In the genomic region with DNA sequence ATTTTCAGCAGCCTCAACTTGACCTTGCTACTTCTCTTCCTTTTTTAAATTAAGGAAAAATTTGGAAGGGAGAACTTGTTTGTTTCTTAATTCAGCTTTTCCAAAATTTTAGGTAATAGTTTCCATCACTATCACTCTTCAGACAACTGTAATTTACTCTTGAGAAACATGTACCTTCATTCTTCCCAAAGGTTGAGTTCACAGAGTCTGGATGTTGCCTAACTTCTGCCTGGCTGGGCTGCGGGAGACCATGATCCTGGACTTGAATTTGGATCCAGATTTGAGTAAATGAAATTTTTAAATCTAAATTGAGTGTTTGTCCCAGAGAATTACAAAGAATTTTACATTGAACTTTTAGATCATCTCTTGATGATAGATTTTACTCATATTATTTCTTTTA, we compare ENCODE assay signal across 28 cellular contexts.
DNase-seq lines count a peak whose midpoint lies in the region; ATAC-seq and TF ChIP-seq lines count a peak whose summit lies in the region.
"Had no signal": no experiment of that assay in that cellular context is flagged by ENCODE, and none has a peak within 500 bp of the region (broad histone marks: within the 10 kb centered on the region; RNA-seq: fewer than 3 reads in every experiment).

No MANE protein-coding gene starts in this region.

- no peak overlapping the region for H3K27ac Mint-ChIP-seq in CD4-positive, alpha-beta T cell
- H3K27ac Mint-ChIP-seq: B cell; CD14-positive monocyte; CD4-positive, alpha-beta memory T cell; CD4-positive, CD25-positive, alpha-beta regulatory T cell; CD8-positive, alpha-beta memory T cell; CD8-positive, alpha-beta T cell had no signal

- ATAC-seq in sciatic nerve, result peak; percentile 87
- no peak for ATAC-seq in CD4-positive, alpha-beta T cell (ENCODE audit: poor library complexity)
- ATAC-seq: A549; CD8-positive, alpha-beta T cell had no signal

- intact Hi-C loops in sciatic nerve (cut with DNase I), result no loop called here
- intact Hi-C loops in CD4-positive, alpha-beta T cell (cut with DNase I, micrococcal nuclease), result no loop called here

- H3K4me1 Mint-ChIP-seq in CD4-positive, alpha-beta T cell (ENCODE audit: low read depth), result no peaks in the 10 kb centered on the region
- H3K4me1 Mint-ChIP-seq: B cell; CD14-positive monocyte; CD4-positive, alpha-beta memory T cell had no signal

- CTCF ChIA-PET in CD4-positive, alpha-beta T cell (lab: Charles Lee), result no interaction called here

- H3K27ac ChIP-seq in CD4-positive, alpha-beta T cell (ENCODE audit: low read depth, low read length), result no peak overlapping the region
- H3K27ac ChIP-seq: 22Rv1; A549; BLaER1; BLaER1 treated with 17β-estradiol and CSF1 and Interleukin-3, amounts not matched to agents 10 nM and 100 nM; C4-2B had no signal

- DNase-seq in sciatic nerve (ENCODE audit: low spot score), result no peak
- DNase-seq in CD4-positive, alpha-beta T cell, result no peak
- DNase-seq: 8988T; ACHN; AML-193; BE2C; C1 segment of cervical spinal cord; Caco-2; Calu3; CD4-positive, alpha-beta memory T cell; CD4-positive, CD25-positive, alpha-beta regulatory T cell; CD8-positive, alpha-beta memory T cell; CD8-positive, alpha-beta T cell; COR-L47; DMS 273 treated with DMSO at 0.1 percent for 48 hours; DMS153; DMS53; DMS79; DMS79 treated with DMSO at 0.1 percent for 48 hours; DND-41; EL had no signal

- no peaks in the 10 kb centered on the region for H3K9me3 ChIP-seq in CD4-positive, alpha-beta T cell (ENCODE audit: control insufficient read depth, low read length)
- H3K9me3 ChIP-seq: A549, BE2C, BLaER1, Caco-2 had no signal

- POLR2A ChIA-PET in CD4-positive, alpha-beta T cell (lab: Charles Lee), result no interaction called here

- H3K36me3 Mint-ChIP-seq in CD4-positive, alpha-beta T cell (ENCODE audit: low read depth), result peaks cover 79% of the 10 kb centered on the region

- no peaks in the 10 kb centered on the region for H3K27me3 Mint-ChIP-seq in CD4-positive, alpha-beta T cell
- H3K27me3 Mint-ChIP-seq: B cell; CD4-positive, alpha-beta memory T cell; CD4-positive, CD25-positive, alpha-beta regulatory T cell; CD8-positive, alpha-beta memory T cell had no signal

- H3K27me3 ChIP-seq in CD4-positive, alpha-beta T cell (ENCODE audit: control insufficient read depth, insufficient read depth, low read length), result no peaks in the 10 kb centered on the region
- H3K27me3 ChIP-seq: BE2C; BLaER1; BLaER1 treated with 17β-estradiol and CSF1 and Interleukin-3, amounts not matched to agents 10 nM and 100 nM had no signal

- peaks cover 2% of the 10 kb centered on the region for H3K9me3 Mint-ChIP-seq in CD4-positive, alpha-beta T cell
- H3K9me3 Mint-ChIP-seq: CD8-positive, alpha-beta T cell had no signal

- no peak overlapping the region for H3K4me3 Mint-ChIP-seq in CD4-positive, alpha-beta T cell
- H3K4me3 Mint-ChIP-seq: B cell; CD14-positive monocyte; CD4-positive, alpha-beta memory T cell; CD4-positive, CD25-positive, alpha-beta regulatory T cell; CD8-positive, alpha-beta memory T cell; CD8-positive, alpha-beta T cell had no signal

- TF ChIP-seq CTCF in CD4-positive, alpha-beta T cell (IDR thresholded peaks at IDR 0.05), result no peak
